In the genomic region with DNA sequence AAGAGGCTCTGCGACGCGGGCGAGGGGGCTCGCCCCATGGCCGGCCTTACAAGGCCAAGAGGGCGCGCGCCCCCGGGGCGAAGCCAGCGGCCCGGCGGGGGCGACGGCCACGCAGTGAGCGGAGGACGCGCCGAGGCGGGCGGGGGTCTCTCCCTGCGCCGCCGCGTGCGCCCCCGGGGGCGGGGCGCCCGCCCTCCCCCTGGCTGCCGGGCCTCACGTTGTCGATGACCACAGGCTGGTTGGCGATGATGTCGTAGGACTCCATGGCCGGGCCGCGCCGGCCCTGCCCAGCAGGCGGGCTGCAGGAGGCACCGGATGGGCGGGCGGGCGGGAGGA, we compare ENCODE assay signal across 8 cellular contexts. TPM values are rescaled to one million over a fixed set of nuclear protein-coding genes. Genes with fewer than 3 reads are reported as not detected.
DNase-seq lines count a peak whose midpoint lies in the region; ATAC-seq, FAIRE-seq and TF ChIP-seq lines count a peak whose summit lies in the region.

No MANE protein-coding gene starts in this region.

- CTCF ChIA-PET in HCT116 (lab: Charles Lee): interaction anchor here (1.0 to 1.7 kb wide), 7 partner anchors 13 to 73 kb away, joined by 3 to 12 read pairs (median 7); partner anchors contain the start of gene COX5B
- CTCF ChIA-PET in K562 (lab: Yijun Ruan, JAX; ENCODE audit: low intra/inter-chr PET ratio): interaction anchor here (0.7 to 2.4 kb wide), 4 partner anchors 33 to 73 kb away, joined by 3 to 15 read pairs (median 4); no protein-coding TSS in a partner anchor

- H3K9me3 ChIP-seq in HCT116 (ENCODE audit: control insufficient read depth in 1 of 2, insufficient read depth in 1 of 2, low read depth in 1 of 2, low read length in 2 of 2) (no peaks in the 10 kb centered on the region), K562 (replicated peaks; ENCODE audit: control insufficient read depth, insufficient read depth, low read depth, low read length) (no peaks in the 10 kb centered on the region), mucosa of descending colon (no peaks in the 10 kb centered on the region)

- H3K4me2 ChIP-seq in HCT116 (ENCODE audit: low read length) (peak overlapping the region; percentile 97), K562 (ENCODE audit: insufficient read depth, low read length) (peak overlapping the region; percentile 97)

- ATAC-seq in HCT116: no peak
- no peak for ATAC-seq in K562
- no peak for ATAC-seq in mucosa of descending colon
- no peak for ATAC-seq in GM19467 (IDR thresholded peaks at IDR 0.05; ENCODE audit: unreplicated experiment)

- in situ Hi-C loops in K562 (cut with MboI): no loop called here

- peak overlapping the region; percentile 83 for H3K9ac ChIP-seq in HCT116 (ENCODE audit: low read length)
- H3K9ac ChIP-seq in K562 (ENCODE audit: insufficient read depth in 1 of 2, low read depth in 2 of 2, low read length in 2 of 2): peak overlapping the region; percentile 86 to 98

- H3K9me1 ChIP-seq in K562 (ENCODE audit: control insufficient read depth, insufficient read depth, low read length): peaks cover 3% of the 10 kb centered on the region

- TF ChIP-seq POLR2A in HCT116 (IDR thresholded peaks at IDR 0.05; ENCODE audit: borderline replicate concordance, extremely low read depth, insufficient read depth, insufficient read length) (no peak), K562 (conservative IDR thresholded peaks at IDR 0.05) (no peak)

- H4K20me1 ChIP-seq in HCT116 (ENCODE audit: insufficient read depth) (no peaks in the 10 kb centered on the region), K562 (replicated peaks; ENCODE audit: control insufficient read depth, insufficient read depth, low read length) (no peaks in the 10 kb centered on the region; the same call in 1 of the 2 replicates)

- peak overlapping the region; percentile 82 for H3K4me3 ChIP-seq in AG09309 (ENCODE audit: control insufficient read depth, low read depth, low read length)
- H3K4me3 ChIP-seq in HCT116 (replicated peaks in 1 of 2; ENCODE audit: low read depth in 1 of 2, low read length in 2 of 2): peak overlapping the region; percentile 83 to 88
- peak overlapping the region; percentile 66 for H3K4me3 ChIP-seq in K562
- peak overlapping the region; percentile 61 for H3K4me3 ChIP-seq in mucosa of descending colon

- H3K27ac ChIP-seq in HCT116 (ENCODE audit: low read depth, low read length) (peak overlapping the region; percentile 92), K562 (ENCODE audit: extremely low read depth, low read depth, low read length) (peak overlapping the region; percentile 98)

- H3K79me2 ChIP-seq in HCT116 (ENCODE audit: insufficient read depth, low read length) (peaks cover 30% of the 10 kb centered on the region), K562 (ENCODE audit: control insufficient read depth, insufficient read depth, low read length) (peaks cover 45% of the 10 kb centered on the region)

- no peak for TF ChIP-seq EP300 in K562 (IDR thresholded peaks at IDR 0.05; ENCODE audit: low read length)

- POLR2A ChIA-PET in HCT116 (lab: Charles Lee) (interaction anchor here (1.1 to 1.8 kb wide), 7 partner anchors 9 to 46 kb away, joined by 3 to 22 read pairs (median 5); partner anchors contain the start of gene COX5B), K562 (lab: Yijun Ruan, JAX) (interaction anchor here (0.6 to 4.9 kb wide), 10 partner anchors 9 to 165 kb away, joined by 3 to 135 read pairs (median 6); partner anchors contain the start of genes ANKRD36B and COX5B)

- no peaks in the 10 kb centered on the region for H3K27me3 ChIP-seq in HCT116 (ENCODE audit: insufficient read depth, low read length)
- H3K27me3 ChIP-seq in K562 (ENCODE audit: control insufficient read depth in 2 of 2, insufficient read depth in 2 of 2, low read length in 2 of 2): no peaks in the 10 kb centered on the region

- WGBS in K562 (ENCODE audit: insufficient coverage, low coverage, missing lambda C conversion rate): 1% methylated on average over 18 of the region's 46 CpGs

- no peak overlapping the region for H2AFZ ChIP-seq in HCT116 (ENCODE audit: low read depth, low read length, poor library complexity, severe bottlenecking)
- peak overlapping the region; percentile 53 for H2AFZ ChIP-seq in K562 (ENCODE audit: low read depth, low read length)

- no peak for TF ChIP-seq RAD21 in HCT116 (IDR thresholded peaks at IDR 0.05; ENCODE audit: low read depth)
- TF ChIP-seq RAD21 in K562 (CRISPR knock-in tag; conservative IDR thresholded peaks at IDR 0.05 in 1 of 2, IDR thresholded peaks at IDR 0.05 in 1 of 2): no peak

- intact Hi-C loops in HCT116 (cut with micrococcal nuclease): no loop called here
- intact Hi-C loops in K562 (cut with micrococcal nuclease): no loop called here
- intact Hi-C loops in mucosa of descending colon (cut with DNase I, micrococcal nuclease): no loop called here

- H3K9me2 ChIP-seq in HCT116 (ENCODE audit: insufficient read depth): no peaks in the 10 kb centered on the region

- peaks cover 6 to 20% of the 10 kb centered on the region in 2 experiments; a peak in 3 of 4 replicates for H3K4me1 ChIP-seq in HCT116 (ENCODE audit: control insufficient read depth in 1 of 2, insufficient read depth in 2 of 2, low read length in 2 of 2)
- H3K4me1 ChIP-seq in K562 (replicated peaks in 1 of 2; ENCODE audit: control insufficient read depth in 2 of 2, insufficient read depth in 2 of 2, low read length in 2 of 2): peaks cover 21 to 44% of the 10 kb centered on the region in 2 experiments; a peak in 4 of 5 replicates
- H3K4me1 ChIP-seq in mucosa of descending colon (ENCODE audit: low read depth): peaks cover 14% of the 10 kb centered on the region

- no peak for FAIRE-seq in K562 (lab: Jason Lieb, UNC)

- no peak for DNase-seq in AG09309 (ENCODE audit: low read depth)
- DNase-seq in HCT116 (ENCODE audit: low read depth, low spot score): no peak
- DNase-seq in K562 (ENCODE audit: extremely low read depth in 1 of 4, low spot score in 3 of 4): peak in 1 of 4 experiments; percentile 85
- DNase-seq in mucosa of descending colon: no peak
- DNase-seq in NCI-H1436 treated with DMSO at 0.1 percent for 48 hours (lab: John Stamatoyannopoulos, UW): no peak
- DNase-seq in activated effector memory CD4-positive, alpha-beta T cell treated with anti-CD3 and anti-CD28 coated beads, Interleukin-2, amount 50 U/mL, for 16 hours: no peak
- no peak for DNase-seq in DMS79 (lab: John Stamatoyannopoulos, UW)

- RAD21 ChIA-PET in HCT116 (lab: Charles Lee; ENCODE audit: low non-redundant PET in 1 of 2, low total read pairs in 2 of 2, uncharacterized antibody in 2 of 2, unreplicated experiment in 2 of 2): interaction anchor here in 1 of 2 experiments (0.8 kb wide), 1 partner anchor 17 kb away, joined by 3 read pairs; the partner anchor contains the start of gene COX5B

- H3K36me3 ChIP-seq in HCT116 (ENCODE audit: control insufficient read depth in 1 of 2, insufficient read depth in 2 of 2, low read length in 2 of 2): no peaks in the 10 kb centered on the region; a peak in 1 of 4 replicates
- peaks cover 34% of the 10 kb centered on the region; the same call in 2 of the 3 replicates for H3K36me3 ChIP-seq in K562 (ENCODE audit: control insufficient read depth, insufficient read depth, low read length)
- no peaks in the 10 kb centered on the region for H3K36me3 ChIP-seq in mucosa of descending colon (ENCODE audit: low read depth)

- TF ChIP-seq CTCF in AG09309 (IDR thresholded peaks at IDR 0.05; ENCODE audit: control insufficient read depth, insufficient read depth, low read depth, low read length, missing control alignments) (no peak), HCT116 (IDR thresholded peaks at IDR 0.05 in 2 of 3, conservative IDR thresholded peaks at IDR 0.05 in 1 of 3; ENCODE audit: borderline replicate concordance in 1 of 3, insufficient read depth in 1 of 3, low read depth in 2 of 3, low read length in 2 of 3) (no peak), K562 (IDR thresholded peaks at IDR 0.05 in 2 of 3, conservative IDR thresholded peaks at IDR 0.05 in 1 of 3; ENCODE audit: insufficient read depth in 2 of 3, low read depth in 1 of 3, low read length in 3 of 3) (no peak), mucosa of descending colon (IDR thresholded peaks at IDR 0.05) (no peak)

- no TSS peak for BruUV-seq in HCT116 (replicated peaks; lab: Mats Ljungman, UMichigan)
- no TSS peak for BruUV-seq in K562 (replicated peaks; lab: Mats Ljungman, UMichigan)

RNA-seq across cellular contexts. Expression of gene ACTR1B, which starts 0.2 kb away (rescaled TPM):
- total RNA-seq in HCT116 (2021; ENCODE audit: unreplicated experiment): 42.8 TPM
- polyA plus RNA-seq in HCT116 (2012): 55.3 and 58.3 TPM in 2 replicates
- 58.6 and 187 TPM in 2 replicates for total RNA-seq in K562 (2011; cell fraction: chromatin; rRNA removed; ENCODE audit: low replicate concordance)
- total RNA-seq in K562 (2011; cell fraction: nucleolus; rRNA removed): 122 and 125 TPM in 2 replicates
- 80.8 and 84.3 TPM in 2 replicates for total RNA-seq in K562 (2011; cell fraction: nucleoplasm; rRNA removed)
- total RNA-seq in K562 (2014; rRNA removed): 22.1 and 27.9 TPM in 2 replicates
- total RNA-seq in K562 (2014; rRNA removed; fragmentation: Illumina TruSeq; extraction: Trizol): 12.0 and 16.2 TPM in 2 replicates
- 26.4 and 26.7 TPM in 2 replicates for total RNA-seq in K562 (2015; rRNA removed; fragmentation: Illumina TruSeq; extraction: Trizol)
- 41.0 and 43.0 TPM in 2 replicates for total RNA-seq in K562 (2021)
- 40.9 and 47.4 TPM in 2 replicates for polyA plus RNA-seq in K562 (2011; rRNA removed)
- polyA plus RNA-seq in K562 (2011; cell fraction: cytosol; rRNA removed): 50.7 and 71.9 TPM in 2 replicates
- 306 and 320 TPM in 2 replicates for polyA plus RNA-seq in K562 (2011; cell fraction: nucleus; rRNA removed)
- polyA plus RNA-seq in K562 (2012): 37.9 and 120 TPM in 2 replicates
- polyA plus RNA-seq in K562 (2014; fragmentation: Illumina TruSeq; extraction: Trizol): 22.5 and 29.2 TPM in 2 replicates
- polyA plus RNA-seq in K562 (2014; fragmentation: Nextera tagmentation; extraction: Ambion mirVana): 1 to 10 TPM in 1 of 2 experiments, under 1 TPM in 1; 0.49 to 2.3 TPM
- 42.3 and 46.1 TPM in 2 replicates for polyA plus RNA-seq in K562 (2014; rRNA removed)
- polyA minus RNA-seq in K562 (2011; rRNA and poly(A)+ RNA removed): 16.2 and 25.4 TPM in 2 replicates
- polyA minus RNA-seq in K562 (2011; cell fraction: cytosol; rRNA and poly(A)+ RNA removed): 19.1 and 23.3 TPM in 2 replicates
- 68.1 and 83.7 TPM in 2 replicates for polyA minus RNA-seq in K562 (2011; cell fraction: nucleus; rRNA and poly(A)+ RNA removed)
- 10 to 100 TPM; 63.4 to 79.7 (median 78.3) TPM for total RNA-seq in mucosa of descending colon

RNA-seq across cellular contexts. Expression of gene C2orf92, which starts 5.9 kb away (rescaled TPM):
- total RNA-seq in HCT116 (2021; ENCODE audit: unreplicated experiment) (3.0 TPM), K562 (2014; rRNA removed) (2.2 TPM in 2 replicates), K562 (2014; rRNA removed; fragmentation: Illumina TruSeq; extraction: Trizol) (3.6 and 5.0 TPM in 2 replicates), K562 (2015; rRNA removed; fragmentation: Illumina TruSeq; extraction: Trizol) (6.7 and 6.8 TPM in 2 replicates), K562 (2021) (4.0 and 4.5 TPM in 2 replicates), mucosa of descending colon (10 to 100 TPM in 2 of 3 donors, 1 to 10 TPM in 1; 8.7 to 12.5 (median 11.7) TPM)
- 1.3 and 1.9 TPM in 2 replicates for polyA plus RNA-seq in HCT116 (2012)
- total RNA-seq in K562 (2011; cell fraction: chromatin; rRNA removed; ENCODE audit: low replicate concordance): 36.2 and 42.2 TPM in 2 replicates
- 17.0 and 25.8 TPM in 2 replicates for total RNA-seq in K562 (2011; cell fraction: nucleolus; rRNA removed)
- 19.2 and 23.9 TPM in 2 replicates for total RNA-seq in K562 (2011; cell fraction: nucleoplasm; rRNA removed)
- polyA plus RNA-seq in K562 (2011; rRNA removed) (6.1 and 7.1 TPM in 2 replicates), K562 (2014; fragmentation: Illumina TruSeq; extraction: Trizol) (3.4 and 4.0 TPM in 2 replicates), K562 (2014; fragmentation: Nextera tagmentation; extraction: Ambion mirVana) (1 to 10 TPM in 1 of 2 experiments, under 1 TPM in 1; 0.65 to 1.2 TPM), K562 (2014; rRNA removed) (4.2 and 6.0 TPM in 2 replicates)
- 1.4 and 2.2 TPM in 2 replicates for polyA plus RNA-seq in K562 (2011; cell fraction: cytosol; rRNA removed)
- 22.7 and 23.4 TPM in 2 replicates for polyA plus RNA-seq in K562 (2011; cell fraction: nucleus; rRNA removed)
- 5.3 and 10.9 TPM in 2 replicates for polyA plus RNA-seq in K562 (2012)
- 11.2 and 14.2 TPM in 2 replicates for polyA minus RNA-seq in K562 (2011; rRNA and poly(A)+ RNA removed)
- polyA minus RNA-seq in K562 (2011; cell fraction: cytosol; rRNA and poly(A)+ RNA removed): 1.4 and 2.4 TPM in 2 replicates
- 9.6 and 20.2 TPM in 2 replicates for polyA minus RNA-seq in K562 (2011; cell fraction: nucleus; rRNA and poly(A)+ RNA removed)

RNA-seq across cellular contexts. Expression of gene COX5B, which starts 17.7 kb away (rescaled TPM):
- total RNA-seq in HCT116 (2021; ENCODE audit: unreplicated experiment) (283 TPM), K562 (2014; rRNA removed) (1,235 and 1,392 TPM in 2 replicates), K562 (2014; rRNA removed; fragmentation: Illumina TruSeq; extraction: Trizol) (182 and 199 TPM in 2 replicates), K562 (2015; rRNA removed; fragmentation: Illumina TruSeq; extraction: Trizol) (458 and 535 TPM in 2 replicates), K562 (2021) (536 and 603 TPM in 2 replicates), mucosa of descending colon (100 to 1,000 TPM; 410 to 732 (median 521) TPM)
- 316 and 365 TPM in 2 replicates for polyA plus RNA-seq in HCT116 (2012)
- total RNA-seq in K562 (2011; cell fraction: chromatin; rRNA removed; ENCODE audit: low replicate concordance): 55.0 and 69.6 TPM in 2 replicates
- 123 and 139 TPM in 2 replicates for total RNA-seq in K562 (2011; cell fraction: nucleolus; rRNA removed)
- total RNA-seq in K562 (2011; cell fraction: nucleoplasm; rRNA removed): 112 and 121 TPM in 2 replicates
- polyA plus RNA-seq in K562 (2011; rRNA removed) (535 and 582 TPM in 2 replicates), K562 (2014; fragmentation: Illumina TruSeq; extraction: Trizol) (154 and 281 TPM in 2 replicates), K562 (2014; fragmentation: Nextera tagmentation; extraction: Ambion mirVana) (100 to 1,000 TPM; 305 to 487 TPM), K562 (2014; rRNA removed) (1,304 and 1,424 TPM in 2 replicates)
- 717 and 760 TPM in 2 replicates for polyA plus RNA-seq in K562 (2011; cell fraction: cytosol; rRNA removed)
- 365 and 570 TPM in 2 replicates for polyA plus RNA-seq in K562 (2011; cell fraction: nucleus; rRNA removed)
- 526 and 547 TPM in 2 replicates for polyA plus RNA-seq in K562 (2012)
- polyA minus RNA-seq in K562 (2011; rRNA and poly(A)+ RNA removed): 60.5 and 61.2 TPM in 2 replicates
- polyA minus RNA-seq in K562 (2011; cell fraction: cytosol; rRNA and poly(A)+ RNA removed): 88.6 and 115 TPM in 2 replicates
- polyA minus RNA-seq in K562 (2011; cell fraction: nucleus; rRNA and poly(A)+ RNA removed): 46.4 and 75.2 TPM in 2 replicates

RNA-seq across cellular contexts. Expression of gene ZAP70, which starts 49.8 kb away (rescaled TPM):
- 0.91 TPM for total RNA-seq in HCT116 (2021; ENCODE audit: unreplicated experiment)
- 0.20 TPM in 2 replicates for polyA plus RNA-seq in HCT116 (2012)
- 0.58 and 3.1 TPM in 2 replicates for total RNA-seq in K562 (2011; cell fraction: chromatin; rRNA removed; ENCODE audit: low replicate concordance)
- total RNA-seq in K562 (2011; cell fraction: nucleolus; rRNA removed): 1.8 and 2.0 TPM in 2 replicates
- 0.81 and 1.7 TPM in 2 replicates for total RNA-seq in K562 (2011; cell fraction: nucleoplasm; rRNA removed)
- 0.41 and 0.49 TPM in 2 replicates for total RNA-seq in K562 (2014; rRNA removed)
- 0.07 TPM in 1 of 2 replicates, not detected in the other for total RNA-seq in K562 (2014; rRNA removed; fragmentation: Illumina TruSeq; extraction: Trizol)
- 0.18 and 0.19 TPM in 2 replicates for total RNA-seq in K562 (2015; rRNA removed; fragmentation: Illumina TruSeq; extraction: Trizol)
- 0.80 and 0.98 TPM in 2 replicates for total RNA-seq in K562 (2021)
- 0.35 and 0.39 TPM in 2 replicates for polyA plus RNA-seq in K562 (2011; rRNA removed)
- 0.18 and 0.63 TPM in 2 replicates for polyA plus RNA-seq in K562 (2011; cell fraction: cytosol; rRNA removed)
- polyA plus RNA-seq in K562 (2011; cell fraction: nucleus; rRNA removed): 2.9 and 5.1 TPM in 2 replicates
- polyA plus RNA-seq in K562 (2012): 0.76 and 3.9 TPM in 2 replicates
- 0.21 and 0.22 TPM in 2 replicates for polyA plus RNA-seq in K562 (2014; fragmentation: Illumina TruSeq; extraction: Trizol)
- polyA plus RNA-seq in K562 (2014; fragmentation: Nextera tagmentation; extraction: Ambion mirVana): under 1 TPM in 1 of 2 experiments, not detected in 1; 0.06 TPM
- polyA plus RNA-seq in K562 (2014; rRNA removed): 0.20 and 0.76 TPM in 2 replicates
- polyA minus RNA-seq in K562 (2011; rRNA and poly(A)+ RNA removed): 0.15 and 0.46 TPM in 2 replicates
- polyA minus RNA-seq in K562 (2011; cell fraction: cytosol; rRNA and poly(A)+ RNA removed): not detected in 2 replicates
- polyA minus RNA-seq in K562 (2011; cell fraction: nucleus; rRNA and poly(A)+ RNA removed): 0.81 TPM in 1 of 2 replicates, not detected in the other
- 1 to 10 TPM; 3.5 to 7.5 (median 5.4) TPM for total RNA-seq in mucosa of descending colon
